26 cellular contexts compared by ENCODE assay signal in genomic region chr2:30912056-30912455, GRCh38.
"Had no signal": no experiment of that assay in that cellular context is flagged by ENCODE, and none has a peak within 500 bp of the region (broad histone marks: within the 10 kb centered on the region; RNA-seq: fewer than 3 reads in every experiment).

No MANE protein-coding gene starts in this region.

- H3K27ac ChIP-seq: RWPE1 had no signal

- H3K4me3 ChIP-seq: MG63 had no signal

- H3K9ac ChIP-seq: SK-N-SH had no signal

- FAIRE-seq: HepG2 had no signal

- H3K4me2 ChIP-seq: SK-N-SH had no signal

- H3K9me3 ChIP-seq: MG63, SK-N-SH had no signal

- ATAC-seq: HepG2, Panc1, PC-3 had no signal

- DNase-seq: IMR-90; Karpas-422; KG1; MG63; NCI-H1092; NCI-H1105 treated with DMSO at 0.1 percent for 48 hours; NCI-H1417 treated with DMSO at 0.1 percent for 48 hours; NCI-H146; NCI-H1694 treated with DMSO at 0.1 percent for 48 hours; NCI-H1930; NCI-H2081; NCI-H2107; NCI-H226; NCI-H446; NCI-H510A; NCI-H524 treated with DMSO at 0.1 percent for 48 hours; NCI-H69; NCI-H774; NK-92 treated with Interleukin-12 subunit alpha and Interleukin-12 subunit beta, amount 100 ng/mL, for 24 hours; PC-3; SHP77; SK-N-SH; SW 1271 had no signal

- H3K27me3 ChIP-seq: MG63 had no signal

- H3K36me3 ChIP-seq: MG63 had no signal
